Comparison of ENCODE assay signal across 1 cellular context in genomic region chr17:55845385-55845784, GRCh38.
TF ChIP-seq lines count a peak whose summit lies in the region.

No MANE protein-coding gene starts in this region.

TF ChIP-seq in HCT116, 20 proteins besides CTCF, POLR2A, EP300 and RAD21 (continued from another document):
- no peak for TF ChIP-seq ELF1 (IDR thresholded peaks at IDR 0.05; ENCODE audit: borderline replicate concordance, low read depth)
- TF ChIP-seq ZBTB33 (IDR thresholded peaks at IDR 0.05; ENCODE audit: extremely low read depth, insufficient replicate concordance, low read length), result no peak
- no peak for TF ChIP-seq ZNF274 (IDR thresholded peaks at IDR 0.05; ENCODE audit: low read depth, low read length)
- no peak for TF ChIP-seq CEBPB (IDR thresholded peaks at IDR 0.05; ENCODE audit: low read depth)
